In the genomic region with DNA sequence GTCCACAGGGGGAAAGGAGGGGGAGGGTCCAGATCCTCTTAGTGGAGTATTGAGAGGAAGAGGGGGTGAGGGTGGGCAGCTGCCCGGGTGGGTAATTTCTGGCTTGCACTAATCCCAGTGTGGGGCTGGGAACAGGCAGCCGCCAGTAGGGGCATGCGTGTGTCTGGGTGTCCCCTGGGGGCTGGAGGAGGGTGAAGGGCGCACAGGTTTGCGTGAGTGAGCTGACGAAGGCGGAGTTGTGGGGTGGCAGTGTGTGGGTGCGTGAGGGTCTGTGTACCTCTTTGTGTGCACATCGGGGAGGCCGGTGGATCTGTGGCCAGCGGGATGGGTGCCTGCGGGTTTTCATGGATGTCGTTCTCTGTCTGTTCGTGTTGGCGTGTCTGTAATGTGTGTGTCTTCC, we compare ENCODE assay signal across 1 cellular context.
TF ChIP-seq lines count a peak whose summit lies in the region.

No MANE protein-coding gene starts in this region.

TF ChIP-seq in HepG2, 621 proteins besides CTCF, POLR2A, EP300 and RAD21 (continued from another document):
- TF ChIP-seq REXO4 (CRISPR knock-in tag; IDR thresholded peaks at IDR 0.05; ENCODE audit: borderline replicate concordance), result no peak
- TF ChIP-seq ISL2 (CRISPR knock-in tag; IDR thresholded peaks at IDR 0.05), result no peak
